ENCODE assay signal across 2 cellular contexts in the genomic region with DNA sequence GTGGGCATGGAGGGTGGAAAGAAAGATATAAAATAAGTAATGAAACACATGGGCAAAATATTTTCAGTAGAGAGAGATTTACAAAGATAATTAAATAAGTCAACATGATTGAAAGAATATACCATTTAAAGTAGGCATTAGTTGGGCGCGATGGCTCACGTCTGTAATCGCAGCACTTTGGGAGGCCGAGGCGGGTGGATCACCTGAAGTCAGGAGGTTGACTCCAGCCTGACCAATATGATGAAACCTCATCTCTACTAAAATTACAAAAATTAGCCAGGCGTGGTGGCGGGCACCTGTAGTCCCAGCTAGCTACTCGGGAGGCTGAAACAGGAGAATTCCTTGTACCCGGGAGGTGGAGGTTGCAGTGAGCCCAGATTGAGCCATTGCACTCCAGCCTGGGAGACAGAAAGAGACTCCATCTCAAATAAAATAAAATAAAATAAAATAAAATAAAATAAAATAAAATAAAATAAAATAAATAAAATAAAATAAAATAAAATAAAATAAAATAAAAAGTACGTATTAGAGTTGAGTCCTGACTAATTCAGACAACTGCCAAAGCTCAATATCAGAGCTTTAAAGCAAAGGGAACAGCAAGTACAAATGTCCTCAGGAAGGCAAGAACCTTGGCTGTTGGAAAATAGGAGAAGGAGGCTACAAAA. TPM values are rescaled to one million over a fixed set of nuclear protein-coding genes. Genes with fewer than 3 reads are reported as not detected.
"Had no signal": no experiment of that assay in that cellular context is flagged by ENCODE, and none has a peak within 500 bp of the region (broad histone marks: within the 10 kb centered on the region; RNA-seq: fewer than 3 reads in every experiment).

No MANE protein-coding gene starts in this region.

RNA-seq across cellular contexts. Expression of gene TYRP1, which starts 15.6 kb away (rescaled TPM):
- total RNA-seq: G401, GM12878 had no signal
